ENCODE assay signal across 1 cellular context in genomic region chr7:131326576-131326975, GRCh38.
TF ChIP-seq lines count a peak whose summit lies in the region.

No MANE protein-coding gene starts in this region.

TF ChIP-seq in H1, 55 proteins besides CTCF, POLR2A, EP300 and RAD21:
- TF ChIP-seq TAF1 (IDR thresholded peaks at IDR 0.05; ENCODE audit: low read depth, low read length): no peak
